In the genomic region with DNA sequence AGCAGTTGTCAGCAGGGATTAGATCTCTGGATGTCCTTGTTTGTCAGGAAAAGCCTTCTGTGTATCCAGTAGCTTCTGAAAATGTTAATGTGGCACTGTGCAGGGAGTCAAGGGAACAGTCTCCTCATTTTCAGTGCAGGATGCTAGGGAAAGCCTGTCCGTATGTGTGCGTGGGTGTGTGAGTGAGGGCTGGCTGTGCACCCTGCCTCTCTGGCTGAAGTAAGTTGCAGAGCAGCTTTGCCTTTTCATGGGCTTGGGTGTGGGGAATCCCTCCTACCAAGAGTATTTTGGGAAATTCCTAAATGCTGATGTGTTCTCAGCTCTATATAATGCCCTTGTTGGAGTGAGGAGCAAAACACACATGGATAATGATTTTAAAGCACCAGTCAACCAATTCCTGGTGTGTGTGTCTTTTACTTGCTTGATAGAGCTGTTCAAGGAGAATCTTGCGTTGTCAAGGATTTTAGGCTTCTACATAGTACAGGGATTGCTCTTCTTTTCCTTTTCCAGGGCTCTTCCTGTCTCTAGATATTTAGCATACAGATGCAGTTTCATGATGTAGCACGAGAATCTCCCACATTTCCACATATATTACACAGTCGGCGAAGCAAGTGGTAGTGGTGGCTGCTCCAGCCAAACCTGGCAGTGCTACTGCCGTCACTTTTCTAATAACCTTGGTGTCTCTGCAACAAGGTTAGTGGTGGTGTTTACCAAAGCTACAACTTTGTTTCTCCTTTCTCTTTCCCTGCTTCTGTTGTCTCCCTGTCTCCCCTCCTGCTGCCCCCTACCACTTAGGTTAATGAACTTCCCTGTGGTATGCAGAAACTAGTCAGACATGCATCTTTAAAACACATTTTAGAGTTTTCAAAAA, we compare ENCODE assay signal across 9 cellular contexts.
DNase-seq lines count a peak whose midpoint lies in the region; ATAC-seq and TF ChIP-seq lines count a peak whose summit lies in the region.
"Had no signal": no experiment of that assay in that cellular context is flagged by ENCODE, and none has a peak within 500 bp of the region (broad histone marks: within the 10 kb centered on the region; RNA-seq: fewer than 3 reads in every experiment).

No MANE protein-coding gene starts in this region.

- no peak overlapping the region for H3K4me3 Mint-ChIP-seq in natural killer cell treated with Interleukin-12 subunit alpha and Interleukin-12 subunit beta and Interleukin-15 and Interleukin-18, amount 100 ng/mL, for 72 hours
- H3K4me3 Mint-ChIP-seq: activated B cell treated with CpG ODN at 0.5 μM for 24 hours had no signal

- TF ChIP-seq CTCF in coronary artery (IDR thresholded peaks at IDR 0.05) (no peak), lung (IDR thresholded peaks at IDR 0.05; ENCODE audit: control extremely low read depth, extremely low read depth) (no peak), upper lobe of right lung (IDR thresholded peaks at IDR 0.05) (no peak)

- H3K36me3 ChIP-seq in lung (ENCODE audit: control insufficient read depth in 2 of 2, insufficient read depth in 2 of 2, low read length in 2 of 2) (peaks cover 0 to 1% of the 10 kb centered on the region in 2 donors), upper lobe of right lung (no peaks in the 10 kb centered on the region)

- WGBS in lung, 2 donors = 65 to 79% methylated on average over 7 of the region's 7 CpGs

- H3K4me3 ChIP-seq in coronary artery (peak overlapping the region; percentile 48), lung (no peak overlapping the region), upper lobe of right lung (no peak overlapping the region)

- peaks cover 0 to 4% of the 10 kb centered on the region in 2 donors for H3K4me1 Mint-ChIP-seq in natural killer cell treated with Interleukin-12 subunit alpha and Interleukin-12 subunit beta and Interleukin-15 and Interleukin-18, amount 100 ng/mL, for 72 hours (ENCODE audit: low read depth in 2 of 2)

- H3K27me3 ChIP-seq in lung (ENCODE audit: control insufficient read depth, insufficient read depth) (no peaks in the 10 kb centered on the region), upper lobe of right lung (no peaks in the 10 kb centered on the region)

- H3K27ac Mint-ChIP-seq in natural killer cell treated with Interleukin-12 subunit alpha and Interleukin-12 subunit beta and Interleukin-15 and Interleukin-18, amount 100 ng/mL, for 72 hours = no peak overlapping the region
- H3K27ac Mint-ChIP-seq: activated B cell treated with CpG ODN at 0.5 μM for 24 hours had no signal

- H3K36me3 Mint-ChIP-seq in natural killer cell treated with Interleukin-12 subunit alpha and Interleukin-12 subunit beta and Interleukin-15 and Interleukin-18, amount 100 ng/mL, for 72 hours = no peaks in the 10 kb centered on the region

- ATAC-seq in lung (ENCODE audit: insufficient read depth, low FRiP score) (peak; percentile 62), upper lobe of right lung (peak; percentile 92)
- no peak for ATAC-seq in natural killer cell treated with Interleukin-12 subunit alpha and Interleukin-12 subunit beta and Interleukin-15 and Interleukin-18, amount 100 ng/mL, for 72 hours

- no peaks in the 10 kb centered on the region for H3K9me3 Mint-ChIP-seq in natural killer cell treated with Interleukin-12 subunit alpha and Interleukin-12 subunit beta and Interleukin-15 and Interleukin-18, amount 100 ng/mL, for 72 hours
- H3K9me3 Mint-ChIP-seq: activated B cell treated with CpG ODN at 0.5 μM for 24 hours had no signal

- peak; percentile 1 for DNase-seq in DMS79 treated with DMSO at 0.1 percent for 48 hours (lab: John Stamatoyannopoulos, UW)
- DNase-seq in DMS79 (lab: John Stamatoyannopoulos, UW) = no peak
- no peak for DNase-seq in coronary artery (ENCODE audit: low spot score)
- peak; percentile 32 for DNase-seq in lung (ENCODE audit: low spot score)
- DNase-seq in upper lobe of right lung = no peak
- DNase-seq in activated CD4-positive, alpha-beta T cell treated with anti-CD3 and anti-CD28 coated beads, Interleukin-2, amount 50 U/mL, for 1 hour = no peak
- DNase-seq in SHP77 (lab: John Stamatoyannopoulos, UW) = no peak
- no peak for DNase-seq in natural killer cell treated with Interleukin-12 subunit alpha and Interleukin-12 subunit beta and Interleukin-15 and Interleukin-18, amount 100 ng/mL, for 72 hours (ENCODE audit: low spot score)
- DNase-seq: activated B cell treated with CpG ODN at 0.5 μM for 24 hours had no signal

- H3K4me1 ChIP-seq in lung (ENCODE audit: control insufficient read depth in 2 of 2, insufficient read depth in 2 of 2, low read length in 2 of 2) (peaks cover 5 to 9% of the 10 kb centered on the region in 2 donors), upper lobe of right lung (peaks cover 13% of the 10 kb centered on the region)

- H3K9me3 ChIP-seq in lung (ENCODE audit: control insufficient read depth in 2 of 2, insufficient read depth in 1 of 2, low read length in 1 of 2) = no peaks in the 10 kb centered on the region
- H3K9me3 ChIP-seq in upper lobe of right lung = no peaks in the 10 kb centered on the region

- H3K27me3 Mint-ChIP-seq in natural killer cell treated with Interleukin-12 subunit alpha and Interleukin-12 subunit beta and Interleukin-15 and Interleukin-18, amount 100 ng/mL, for 72 hours = no peaks in the 10 kb centered on the region
- H3K27me3 Mint-ChIP-seq: activated B cell treated with CpG ODN at 0.5 μM for 24 hours had no signal

- intact Hi-C loops in upper lobe of right lung (cut with DNase I) = no loop called here

- H3K27ac ChIP-seq in coronary artery = peak overlapping the region in 1 of 2 donors; percentile 20
- no peak overlapping the region for H3K27ac ChIP-seq in lung (ENCODE audit: low read depth in 1 of 2, low read length in 1 of 2)
- no peak overlapping the region for H3K27ac ChIP-seq in upper lobe of right lung

Comparison
In these comparisons a context has a peak if more than half of its experiments do, and no peak if none do; other contexts are left out.
1. DNase-seq: peak in DMS79 treated with DMSO at 0.1 percent for 48 hours (single experiment) and lung (single experiment); none in DMS79 (single experiment), coronary artery (single experiment), upper lobe of right lung (single experiment), activated CD4-positive, alpha-beta T cell treated with anti-CD3 and anti-CD28 coated beads, Interleukin-2, amount 50 U/mL, for 1 hour (single experiment), SHP77 (0 of 2) and natural killer cell treated with Interleukin-12 subunit alpha and Interleukin-12 subunit beta and Interleukin-15 and Interleukin-18, amount 100 ng/mL, for 72 hours (single experiment).
2. ATAC-seq: peak in lung (single experiment) and upper lobe of right lung (single experiment); none in natural killer cell treated with Interleukin-12 subunit alpha and Interleukin-12 subunit beta and Interleukin-15 and Interleukin-18, amount 100 ng/mL, for 72 hours (0 of 2).